In genomic region chr7:47328392-47329319, GRCh38 we compare ENCODE assay signal across 9 cellular contexts.
DNase-seq lines count a peak whose midpoint lies in the region; ATAC-seq lines count a peak whose summit lies in the region.
"Had no signal": no experiment of that assay in that cellular context is flagged by ENCODE, and none has a peak within 500 bp of the region (broad histone marks: within the 10 kb centered on the region; RNA-seq: fewer than 3 reads in every experiment).

No MANE protein-coding gene starts in this region.

- H3K4me2 ChIP-seq in neuronal stem cell (ENCODE audit: insufficient read depth, low read length, poor library complexity, severe bottlenecking), result peak overlapping the region; percentile 75

- H3K36me3 ChIP-seq in neuronal stem cell (replicated peaks in 1 of 2; ENCODE audit: control insufficient read depth in 2 of 2, insufficient read depth in 2 of 2, low read length in 2 of 2), result peaks cover 2 to 5% of the 10 kb centered on the region in 2 donors

- peak overlapping the region; percentile 88 for H2AFZ ChIP-seq in neuronal stem cell (ENCODE audit: low read length)

- peak overlapping the region in 1 of 2 donors; percentile 63 for H3K4me3 ChIP-seq in neuronal stem cell (ENCODE audit: low read length in 2 of 2)

- peak; percentile 21 for DNase-seq in A172 (ENCODE audit: low spot score)
- DNase-seq in SK-N-DZ (ENCODE audit: low spot score), result peak; percentile 19
- no peak for DNase-seq in Right ventricle myocardium inferior (ENCODE audit: missing footprints)
- no peak for DNase-seq in neuronal stem cell (ENCODE audit: low spot score)
- DNase-seq in NCI-H146 treated with DMSO at 0.1 percent for 48 hours (lab: John Stamatoyannopoulos, UW; ENCODE audit: unreplicated experiment), result no peak
- DNase-seq in NOMO-1 (lab: John Stamatoyannopoulos, UW; ENCODE audit: unreplicated experiment in 2 of 2), result no peak

- peak overlapping the region; percentile 42 for H2BK5ac ChIP-seq in neuronal stem cell (ENCODE audit: low read length)

- peak overlapping the region; percentile 82 for H2AK5ac ChIP-seq in neuronal stem cell (ENCODE audit: low read depth, low read length)

- peak overlapping the region; percentile 75 for H3K9ac ChIP-seq in neuronal stem cell (ENCODE audit: low read depth, low read length, poor library complexity)

- peak overlapping the region; percentile 80 for H3K18ac ChIP-seq in neuronal stem cell (ENCODE audit: low read length)

- H3K9me3 ChIP-seq in neuronal stem cell (replicated peaks in 1 of 2; ENCODE audit: control insufficient read depth in 2 of 2, insufficient read depth in 1 of 2, low read depth in 1 of 2, low read length in 2 of 2), result no peaks in the 10 kb centered on the region

- intact Hi-C loops in Right ventricle myocardium inferior (cut with DNase I), result loop anchor here (5.0 kb wide), 1 partner anchor 36 kb away; no protein-coding TSS in a partner anchor

- H3K23ac ChIP-seq in neuronal stem cell (ENCODE audit: low read depth, low read length, poor library complexity), result peak overlapping the region; percentile 31

- ATAC-seq in Right ventricle myocardium inferior (peak; percentile 35), GM18867 (IDR thresholded peaks at IDR 0.05; ENCODE audit: unreplicated experiment) (no peak)
- no peak for ATAC-seq in activated CD4-positive, CD25-positive, alpha-beta regulatory T cell treated with anti-CD3 and anti-CD28 coated beads, Interleukin-2, amount 50 U/mL, for 24 hours
- ATAC-seq: activated naive CD4-positive, alpha-beta T cell treated with anti-CD3 and anti-CD28 coated beads, Interleukin-2, amount 50 U/mL, for 72 hours had no signal

- no CpG with 5 or more reads among the region's 7 CpGs for whole genome bisulfite sequencing in neuronal stem cell (ENCODE audit: extremely low coverage in 2 of 2, insufficient read length in 2 of 2, insufficient replicate concordance in 1 of 2), 2 donors

- H4K91ac ChIP-seq in neuronal stem cell (ENCODE audit: low read depth, low read length, poor library complexity), result no peak overlapping the region

- H3K14ac ChIP-seq in neuronal stem cell (ENCODE audit: low read length), result peak overlapping the region; percentile 66

- H3K4ac ChIP-seq in neuronal stem cell (ENCODE audit: low read length), result no peak overlapping the region

- H2BK12ac ChIP-seq in neuronal stem cell (ENCODE audit: low read length), result no peak overlapping the region

- peaks cover 4% of the 10 kb centered on the region for H3K79me1 ChIP-seq in neuronal stem cell (ENCODE audit: low read depth, low read length)

- peak overlapping the region; percentile 58 for H4K8ac ChIP-seq in neuronal stem cell (ENCODE audit: low read depth, low read length)

- peak overlapping the region; percentile 63 for H2BK15ac ChIP-seq in neuronal stem cell (ENCODE audit: low read length)

- H3K27ac ChIP-seq in neuronal stem cell (replicated peaks; ENCODE audit: low read length), result peak overlapping the region; percentile 96

- H2BK120ac ChIP-seq in neuronal stem cell (ENCODE audit: low read depth, low read length), result no peak overlapping the region

- peaks cover 34 to 47% of the 10 kb centered on the region in 2 donors for H3K4me1 ChIP-seq in neuronal stem cell (ENCODE audit: control insufficient read depth in 2 of 2, insufficient read depth in 1 of 2, low read depth in 1 of 2, low read length in 2 of 2)

- no peaks in the 10 kb centered on the region for H3K27me3 ChIP-seq in neuronal stem cell (ENCODE audit: control insufficient read depth in 3 of 3, insufficient read depth in 3 of 3, low read depth in 1 of 3, low read length in 3 of 3)

Comparison
In these comparisons a context has a peak if more than half of its experiments do, and no peak if none do; other contexts are left out.
1. DNase-seq: peak in A172 (single experiment) and SK-N-DZ (single experiment); none in Right ventricle myocardium inferior (single experiment), neuronal stem cell (single experiment), NCI-H146 treated with DMSO at 0.1 percent for 48 hours (single experiment) and NOMO-1 (0 of 2).